In genomic region chr14:74507796-74508195, GRCh38 we compare ENCODE assay signal across 15 cellular contexts. TPM values are rescaled to one million over a fixed set of nuclear protein-coding genes. Genes with fewer than 3 reads are reported as not detected.
DNase-seq lines count a peak whose midpoint lies in the region; ATAC-seq, FAIRE-seq and TF ChIP-seq lines count a peak whose summit lies in the region.
"Had no signal": no experiment of that assay in that cellular context is flagged by ENCODE, and none has a peak within 500 bp of the region (broad histone marks: within the 10 kb centered on the region; RNA-seq: fewer than 3 reads in every experiment).

No MANE protein-coding gene starts in this region.

- no peaks in the 10 kb centered on the region for H3K79me2 ChIP-seq in osteoblast (ENCODE audit: insufficient read depth, low read length)

- DNase-seq in HTR-8/SVneo (ENCODE audit: insufficient read length, low spot score) (no peak), bronchial epithelial cell (ENCODE audit: low read depth) (no peak), osteoblast (ENCODE audit: insufficient read length, low spot score, missing footprints) (no peak), NK-92 (lab: John Stamatoyannopoulos, UW; ENCODE audit: unreplicated experiment) (no peak), nephron progenitor cell (no peak)
- DNase-seq: DND-41; NCI-H1105; NK-92 treated with Interleukin-12 subunit alpha and Interleukin-12 subunit beta, amount 100 ng/mL, for 24 hours; OCI-M1; SHP77 treated with DMSO at 0.1 percent for 48 hours had no signal

- H3K4me1 ChIP-seq in BLaER1 treated with 17β-estradiol and CSF1 and Interleukin-3, amounts not matched to agents 10 nM and 100 nM, result peaks cover 55 to 87% (median 71%) of the 10 kb centered on the region in 10 experiments
- H3K4me1 ChIP-seq in osteoblast (ENCODE audit: insufficient read depth, low read length), result peaks cover 27% of the 10 kb centered on the region

- peak; percentile 84 for FAIRE-seq in HTR-8/SVneo (lab: Jason Lieb, UNC)
- peak; percentile 80 for FAIRE-seq in bronchial epithelial cell (lab: Jason Lieb, UNC)

- 0 out of 22 replicates have a peak, but pooled peaks cover 0 to 3% (median 0%) of the 10 kb centered on the region in 11 experiments for H3K27me3 ChIP-seq in BLaER1 treated with 17β-estradiol and CSF1 and Interleukin-3, amounts not matched to agents 10 nM and 100 nM
- H3K27me3 ChIP-seq in bronchial epithelial cell (ENCODE audit: control insufficient read depth, insufficient read depth, low read length) (no peaks in the 10 kb centered on the region), osteoblast (ENCODE audit: insufficient read depth, low read length) (no peaks in the 10 kb centered on the region)

- peak overlapping the region; percentile 55 to 97 (median 79) for H3K4me2 ChIP-seq in BLaER1 treated with 17β-estradiol and CSF1 and Interleukin-3, amounts not matched to agents 10 nM and 100 nM
- H3K4me2 ChIP-seq in osteoblast (ENCODE audit: insufficient read depth, low read length), result no peak overlapping the region
- H3K4me2 ChIP-seq: SK-N-SH had no signal

- no peak overlapping the region for H3K4me3 ChIP-seq in BLaER1 treated with 17β-estradiol and CSF1 and Interleukin-3, amounts not matched to agents 10 nM and 100 nM
- H3K4me3 ChIP-seq in bronchial epithelial cell (ENCODE audit: low read depth, low read length) (no peak overlapping the region), osteoblast (ENCODE audit: insufficient read depth, low read length) (no peak overlapping the region)

- no peaks in the 10 kb centered on the region for H3K36me3 Mint-ChIP-seq in nephron progenitor cell (ENCODE audit: low read depth)

- ATAC-seq in HG03342 (IDR thresholded peaks at IDR 0.05; ENCODE audit: unreplicated experiment), result no peak
- no peak for ATAC-seq in HG02981 (IDR thresholded peaks at IDR 0.05; ENCODE audit: unreplicated experiment)

- peaks cover 6% of the 10 kb centered on the region for H3K27me3 Mint-ChIP-seq in nephron progenitor cell (ENCODE audit: low read depth, poor library complexity)

- peaks cover 26% of the 10 kb centered on the region for H3K4me1 Mint-ChIP-seq in nephron progenitor cell

- H3K4me3 Mint-ChIP-seq in nephron progenitor cell, result no peak overlapping the region
- H3K4me3 Mint-ChIP-seq: H9 had no signal

- peak overlapping the region in 4 of 11 experiments; percentile 22 to 71 (median 47); a peak in 6 of 22 replicates for H3K27ac ChIP-seq in BLaER1 treated with 17β-estradiol and CSF1 and Interleukin-3, amounts not matched to agents 10 nM and 100 nM
- H3K27ac ChIP-seq in osteoblast (ENCODE audit: low read depth, low read length), result peak overlapping the region; percentile 49

- no peak overlapping the region for H2AFZ ChIP-seq in osteoblast (ENCODE audit: low read length)

- peaks cover 0 to 9% (median 0%) of the 10 kb centered on the region in 11 experiments; a peak in 3 of 22 replicates for H4K20me1 ChIP-seq in BLaER1 treated with 17β-estradiol and CSF1 and Interleukin-3, amounts not matched to agents 10 nM and 100 nM
- H4K20me1 ChIP-seq in osteoblast (ENCODE audit: insufficient read depth, low read length), result peaks cover 3% of the 10 kb centered on the region

- H3K36me3 ChIP-seq in BLaER1 treated with 17β-estradiol and CSF1 and Interleukin-3, amounts not matched to agents 10 nM and 100 nM, result 0 out of 22 replicates have a peak, but pooled peaks cover 0 to 7% (median 0%) of the 10 kb centered on the region in 11 experiments
- H3K36me3 ChIP-seq in bronchial epithelial cell (ENCODE audit: control insufficient read depth, insufficient read depth, low read length) (peaks cover under 1% of the 10 kb centered on the region), osteoblast (ENCODE audit: insufficient read depth, low read length) (peaks cover 95% of the 10 kb centered on the region)

- H3K9me3 ChIP-seq in BLaER1 treated with 17β-estradiol and CSF1 and Interleukin-3, amounts not matched to agents 10 nM and 100 nM (replicated peaks in 1 of 11), result no peaks in the 10 kb centered on the region
- H3K9me3 ChIP-seq in osteoblast (ENCODE audit: low read depth, low read length), result no peaks in the 10 kb centered on the region
- H3K9me3 ChIP-seq: SK-N-SH had no signal

- H3K9ac ChIP-seq in BLaER1 treated with 17β-estradiol and CSF1 and Interleukin-3, amounts not matched to agents 10 nM and 100 nM, result peak overlapping the region in 4 of 11 experiments; percentile 26 to 41 (median 35); a peak in 4 of 22 replicates
- H3K9ac ChIP-seq: SK-N-SH had no signal

- H3K9me3 Mint-ChIP-seq in nephron progenitor cell, result no peaks in the 10 kb centered on the region
- H3K9me3 Mint-ChIP-seq: H9 had no signal

- TF ChIP-seq CTCF in bronchial epithelial cell (IDR thresholded peaks at IDR 0.05; ENCODE audit: insufficient read depth, low read length, severe bottlenecking) (no peak), osteoblast (IDR thresholded peaks at IDR 0.05; ENCODE audit: extremely low read depth, low read depth, low read length) (no peak), nephron progenitor cell (IDR thresholded peaks at IDR 0.05) (no peak)

- no peak overlapping the region for H3K27ac Mint-ChIP-seq in nephron progenitor cell
- H3K27ac Mint-ChIP-seq: H9 had no signal

RNA-seq across cellular contexts. Expression of gene ISCA2, which starts 14.2 kb away (rescaled TPM):
- total RNA-seq in bronchial epithelial cell (8.6 and 11.3 TPM in 2 replicates), osteoblast (8.7 and 18.6 TPM in 2 replicates)

RNA-seq across cellular contexts. Expression of gene NPC2, which starts 14.7 kb away (rescaled TPM):
- 154 and 191 TPM in 2 replicates for total RNA-seq in bronchial epithelial cell
- total RNA-seq in osteoblast, result 266 and 291 TPM in 2 replicates
